20 cellular contexts compared by ENCODE assay signal in genomic region chr11:105870521-105871113, GRCh38.
"Had no signal": no experiment of that assay in that cellular context is flagged by ENCODE, and none has a peak within 500 bp of the region (broad histone marks: within the 10 kb centered on the region; RNA-seq: fewer than 3 reads in every experiment).

No MANE protein-coding gene starts in this region.

- H3K27me3 ChIP-seq: esophagus muscularis mucosa, tibial artery had no signal

- H3K36me3 ChIP-seq: esophagus muscularis mucosa, left ventricle myocardium inferior, tibial artery had no signal

- H2AFZ ChIP-seq: hepatocyte had no signal

- H3K27ac ChIP-seq: coronary artery, esophagus muscularis mucosa, hepatocyte, left ventricle myocardium inferior, tibial artery had no signal

- DNase-seq: activated CD4-positive, alpha-beta memory T cell treated with anti-CD3 and anti-CD28 coated beads for 36 hours; activated CD4-positive, alpha-beta T cell treated with anti-CD3 and anti-CD28 coated beads for 4 hours; activated CD4-positive, CD25-positive, alpha-beta regulatory T cell; activated naive CD4-positive, alpha-beta T cell treated with Interleukin-2 at 50 U/mL for 16 hours; activated naive CD8-positive, alpha-beta T cell treated with anti-CD3 and anti-CD28 coated beads for 36 hours; activated T-cell treated with anti-CD3 and anti-CD28 coated beads, Interleukin-2, amount 50 U/mL, for 48 hours; amniotic stem cell; cerebellar nuclear complex; foreskin fibroblast; immature natural killer cell; left ventricle myocardium inferior; mammary epithelial cell; natural killer cell; retina; stimulated activated CD4-positive, alpha-beta T cell treated with anti-CD3 and anti-CD28 coated beads, Interleukin-4, amount 100 ng/mL, for 4 hours; T-helper 17 cell; tibial artery had no signal

- H3K79me2 ChIP-seq: hepatocyte had no signal

- H3K4me3 ChIP-seq: coronary artery, esophagus muscularis mucosa, hepatocyte, left ventricle myocardium inferior, tibial artery had no signal

- ATAC-seq: natural killer cell, T-helper 17 cell had no signal

- H3K4me2 ChIP-seq: hepatocyte had no signal

- H3K4me1 ChIP-seq: left ventricle myocardium inferior, tibial artery had no signal

- H3K9me3 ChIP-seq: esophagus muscularis mucosa, tibial artery had no signal
